Comparison of ENCODE assay signal across 16 cellular contexts in the genomic region with DNA sequence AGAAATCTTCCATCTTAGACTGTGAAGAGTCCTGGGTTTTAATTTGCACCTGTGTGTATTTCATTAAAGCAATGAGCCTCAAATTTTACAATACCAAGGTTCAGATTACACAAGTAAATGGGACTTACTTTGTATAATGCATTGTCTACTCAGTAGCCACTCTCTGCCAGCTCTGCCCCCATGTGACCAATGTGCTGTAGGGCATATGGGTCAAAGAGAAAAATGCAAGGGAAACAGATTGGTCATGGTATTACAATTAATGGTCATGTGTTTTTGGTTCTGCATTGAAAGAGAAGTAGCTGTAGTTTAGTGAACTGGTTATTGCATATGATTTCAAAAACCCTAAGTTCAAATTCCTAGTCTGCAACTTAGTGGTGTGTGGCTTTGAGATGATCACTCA.
DNase-seq lines count a peak whose midpoint lies in the region; ATAC-seq, FAIRE-seq and TF ChIP-seq lines count a peak whose summit lies in the region.
"Had no signal": no experiment of that assay in that cellular context is flagged by ENCODE, and none has a peak within 500 bp of the region (broad histone marks: within the 10 kb centered on the region; RNA-seq: fewer than 3 reads in every experiment).

No MANE protein-coding gene starts in this region.

- H3K36me3 ChIP-seq in Loucy (ENCODE audit: insufficient read depth, low read length) (no peaks in the 10 kb centered on the region), GM12878 (ENCODE audit: control insufficient read depth in 2 of 2, insufficient read depth in 2 of 2, low read length in 1 of 2) (no peaks in the 10 kb centered on the region), neural progenitor cell (no peaks in the 10 kb centered on the region), thyroid gland (no peaks in the 10 kb centered on the region)
- H3K36me3 ChIP-seq: gastrocnemius medialis, MG63 had no signal

- H3K4me1 Mint-ChIP-seq in neural progenitor cell: peaks cover 15% of the 10 kb centered on the region

- TF ChIP-seq POLR2A in GM12878 (IDR thresholded peaks at IDR 0.05; ENCODE audit: low read depth, low read length): no peak
- TF ChIP-seq POLR2A in thyroid gland (IDR thresholded peaks at IDR 0.05): no peak

- no peak for FAIRE-seq in GM12878 (lab: Jason Lieb, UNC)
- FAIRE-seq: colon had no signal

- no peaks in the 10 kb centered on the region for H3K79me2 ChIP-seq in Loucy (ENCODE audit: insufficient read depth, low read length)
- H3K79me2 ChIP-seq in GM12878 (ENCODE audit: control insufficient read depth, insufficient read depth, low read length): no peaks in the 10 kb centered on the region
- no peaks in the 10 kb centered on the region for H3K79me2 ChIP-seq in neural progenitor cell (ENCODE audit: low read depth)

- BruUV-seq in GM12878 (replicated peaks; lab: Mats Ljungman, UMichigan): no TSS peak

- no peak overlapping the region for H3K27ac ChIP-seq in GM12878 (ENCODE audit: control insufficient read depth, insufficient read depth)
- no peak overlapping the region for H3K27ac ChIP-seq in neural progenitor cell
- H3K27ac ChIP-seq in thyroid gland: no peak overlapping the region
- H3K27ac ChIP-seq: gastrocnemius medialis had no signal

- H3K9ac ChIP-seq in Loucy (ENCODE audit: low read depth, low read length, poor library complexity, severe bottlenecking): no peak overlapping the region
- H3K9ac ChIP-seq in GM12878 (ENCODE audit: control insufficient read depth, insufficient read depth, low read length): no peak overlapping the region
- no peak overlapping the region for H3K9ac ChIP-seq in neural progenitor cell

- TF ChIP-seq CTCF in GM12865 (IDR thresholded peaks at IDR 0.05; ENCODE audit: insufficient read depth, low read depth, low read length, missing control alignments) (peak; percentile 27), Loucy (conservative IDR thresholded peaks at IDR 0.05; ENCODE audit: low read length) (peak; percentile 52), GM12878 (IDR thresholded peaks at IDR 0.05 in 2 of 3, conservative IDR thresholded peaks at IDR 0.05 in 1 of 3; ENCODE audit: control insufficient read depth in 2 of 3, extremely low read depth in 1 of 3, insufficient read depth in 1 of 3, low read depth in 3 of 3, low read length in 3 of 3) (peak in 1 of 3 experiments; percentile 7; a peak in 1 of 6 replicates), neural progenitor cell (IDR thresholded peaks at IDR 0.05) (peak; percentile 35), thyroid gland (IDR thresholded peaks at IDR 0.05) (peak in 1 of 6 experiments; percentile 7)

- H3K9me3 ChIP-seq in Loucy (ENCODE audit: insufficient read depth, low read depth, low read length) (no peaks in the 10 kb centered on the region), GM12878 (replicated peaks; ENCODE audit: control insufficient read depth, insufficient read depth, low read length) (no peaks in the 10 kb centered on the region), neural progenitor cell (ENCODE audit: low read depth) (no peaks in the 10 kb centered on the region), thyroid gland (no peaks in the 10 kb centered on the region)
- H3K9me3 ChIP-seq: gastrocnemius medialis, MG63 had no signal

- POLR2A ChIA-PET in GM12878 (lab: Charles Lee): no interaction called here

- H3K27me3 ChIP-seq in Loucy (ENCODE audit: insufficient read depth, low read length, poor library complexity, severe bottlenecking) (no peaks in the 10 kb centered on the region), GM12878 (replicated peaks in 1 of 2; ENCODE audit: control insufficient read depth in 2 of 2, insufficient read depth in 2 of 2, low read length in 1 of 2) (no peaks in the 10 kb centered on the region), neural progenitor cell (no peaks in the 10 kb centered on the region), thyroid gland (no peaks in the 10 kb centered on the region)
- H3K27me3 ChIP-seq: gastrocnemius medialis, MG63 had no signal

- no peak overlapping the region for H3K4me3 Mint-ChIP-seq in neural progenitor cell
- H3K4me3 Mint-ChIP-seq: CD8-positive, alpha-beta T cell; neural crest cell had no signal

- CTCF ChIA-PET in GM12878 (lab: Yijun Ruan, JAX): interaction anchor here (0.8 kb wide), 1 partner anchor 493 kb away, joined by 3 read pairs; no protein-coding TSS in a partner anchor

- H3F3A ChIP-seq in Loucy (ENCODE audit: low read depth) (no peaks in the 10 kb centered on the region), neural progenitor cell (ENCODE audit: low read depth) (no peaks in the 10 kb centered on the region)

- no peak overlapping the region for H3K4me2 ChIP-seq in Loucy (ENCODE audit: low read depth, low read length, poor library complexity, severe bottlenecking)
- no peak overlapping the region for H3K4me2 ChIP-seq in GM12878 (ENCODE audit: control insufficient read depth, insufficient read depth)
- H3K4me2 ChIP-seq in neural progenitor cell: no peak overlapping the region

- H3K27ac Mint-ChIP-seq in neural progenitor cell: no peak overlapping the region
- H3K27ac Mint-ChIP-seq: CD8-positive, alpha-beta T cell had no signal

- DNase-seq in GM12865 (ENCODE audit: low read depth): peak; percentile 38
- DNase-seq in GM12878 (ENCODE audit: low read depth, low spot score): no peak
- DNase-seq in neural progenitor cell (ENCODE audit: low spot score): no peak
- DNase-seq in NCI-H1092 treated with DMSO at 0.1 percent for 48 hours (lab: John Stamatoyannopoulos, UW): no peak
- DNase-seq in activated CD8-positive, alpha-beta memory T cell treated with anti-CD3 and anti-CD28 coated beads, Interleukin-2, amount 50 U/mL, for 48 hours: no peak
- DNase-seq in thyroid gland: no peak
- DNase-seq: activated CD4-positive, alpha-beta T cell treated with anti-CD3 and anti-CD28 coated beads, Interleukin-2, amount 50 U/mL, for 1 hour; CD8-positive, alpha-beta T cell; gastrocnemius medialis; kidney glomerular epithelial cell; MG63; NCI-H526 had no signal

- no peak overlapping the region for H3K4me3 ChIP-seq in GM12865 (ENCODE audit: low read depth, low read length)
- no peak overlapping the region for H3K4me3 ChIP-seq in Loucy (ENCODE audit: low read length, poor library complexity, severe bottlenecking)
- H3K4me3 ChIP-seq in GM12878: no peak overlapping the region
- H3K4me3 ChIP-seq in neural progenitor cell: no peak overlapping the region
- no peak overlapping the region for H3K4me3 ChIP-seq in thyroid gland (replicated peaks in 1 of 3)
- H3K4me3 ChIP-seq: gastrocnemius medialis, MG63 had no signal

- H3K9me3 Mint-ChIP-seq in neural progenitor cell: no peaks in the 10 kb centered on the region
- H3K9me3 Mint-ChIP-seq: CD8-positive, alpha-beta T cell had no signal

- peaks cover 2% of the 10 kb centered on the region for H3K27me3 Mint-ChIP-seq in neural progenitor cell (ENCODE audit: insufficient read depth, low read depth)

- in situ Hi-C loops in GM12878 (cut with MboI): no loop called here

- RAD21 ChIA-PET in GM12878 (lab: Charles Lee; ENCODE audit: unreplicated experiment): no interaction called here

- SMC1A ChIA-PET in GM12878 (lab: Charles Lee; ENCODE audit: uncharacterized antibody, unreplicated experiment): no interaction called here

- H3K36me3 Mint-ChIP-seq in neural progenitor cell: no peaks in the 10 kb centered on the region
- H3K36me3 Mint-ChIP-seq: CD8-positive, alpha-beta T cell had no signal

- no peak overlapping the region for H2AFZ ChIP-seq in Loucy (ENCODE audit: low read length)
- no peak overlapping the region for H2AFZ ChIP-seq in GM12878 (ENCODE audit: control insufficient read depth, low read depth, low read length)
- H2AFZ ChIP-seq in neural progenitor cell (replicated peaks): peak overlapping the region; percentile 15

- ATAC-seq in GM12878 (0 out of 3 replicates have a peak, but pooled peaks have one; percentile 49), HG02884 (IDR thresholded peaks at IDR 0.05; ENCODE audit: unreplicated experiment) (no peak)
- ATAC-seq: CD8-positive, alpha-beta T cell; gastrocnemius medialis had no signal

- no peaks in the 10 kb centered on the region for H3K9me2 ChIP-seq in Loucy (replicated peaks; ENCODE audit: low read depth, low read length)

- intact Hi-C loops in GM12878 (cut with micrococcal nuclease; ENCODE audit: unreplicated experiment): loop anchor here (5.0 to 10.0 kb wide), 2 partner anchors 563 to 621 kb away; no protein-coding TSS in a partner anchor
- intact Hi-C loops in thyroid gland (cut with DNase I): no loop called here

- TF ChIP-seq RAD21 in GM12878 (IDR thresholded peaks at IDR 0.05; ENCODE audit: insufficient read depth, low read depth, low read length): peak; percentile 31; the same call in 1 of the 2 replicates

- H4K20me1 ChIP-seq in Loucy (ENCODE audit: insufficient read depth, low read length, poor library complexity, severe bottlenecking) (no peaks in the 10 kb centered on the region), GM12878 (ENCODE audit: control insufficient read depth, insufficient read depth) (no peaks in the 10 kb centered on the region), neural progenitor cell (ENCODE audit: low read depth) (no peaks in the 10 kb centered on the region)

- no peak for TF ChIP-seq EP300 in GM12878 (IDR thresholded peaks at IDR 0.05; ENCODE audit: borderline replicate concordance in 1 of 2, control insufficient read depth in 1 of 2, low read depth in 2 of 2, low read length in 2 of 2)

- H3K4me1 ChIP-seq in Loucy (ENCODE audit: insufficient read depth, low read length, poor library complexity, severe bottlenecking) (no peaks in the 10 kb centered on the region), GM12878 (ENCODE audit: control insufficient read depth, insufficient read depth, low read length) (no peaks in the 10 kb centered on the region), neural progenitor cell (no peaks in the 10 kb centered on the region), thyroid gland (no peaks in the 10 kb centered on the region)
- H3K4me1 ChIP-seq: gastrocnemius medialis had no signal

TF ChIP-seq in GM12878, 131 proteins besides CTCF, POLR2A, EP300 and RAD21:
- TF ChIP-seq IKZF2 (IDR thresholded peaks at IDR 0.05) (no peak), RBBP5 (conservative IDR thresholded peaks at IDR 0.05) (no peak), CHD2 (IDR thresholded peaks at IDR 0.05; ENCODE audit: borderline replicate concordance, low read depth, low read length) (no peak)
- TF ChIP-seq, protein P1, sequence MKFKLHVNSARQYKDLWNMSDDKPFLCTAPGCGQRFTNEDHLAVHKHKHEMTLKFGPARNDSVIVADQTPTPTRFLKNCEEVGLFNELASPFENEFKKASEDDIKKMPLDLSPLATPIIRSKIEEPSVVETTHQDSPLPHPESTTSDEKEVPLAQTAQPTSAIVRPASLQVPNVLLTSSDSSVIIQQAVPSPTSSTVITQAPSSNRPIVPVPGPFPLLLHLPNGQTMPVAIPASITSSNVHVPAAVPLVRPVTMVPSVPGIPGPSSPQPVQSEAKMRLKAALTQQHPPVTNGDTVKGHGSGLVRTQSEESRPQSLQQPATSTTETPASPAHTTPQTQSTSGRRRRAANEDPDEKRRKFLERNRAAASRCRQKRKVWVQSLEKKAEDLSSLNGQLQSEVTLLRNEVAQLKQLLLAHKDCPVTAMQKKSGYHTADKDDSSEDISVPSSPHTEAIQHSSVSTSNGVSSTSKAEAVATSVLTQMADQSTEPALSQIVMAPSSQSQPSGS (IDR thresholded peaks at IDR 0.05; ENCODE audit: low read length): no peak
